In the genomic region with DNA sequence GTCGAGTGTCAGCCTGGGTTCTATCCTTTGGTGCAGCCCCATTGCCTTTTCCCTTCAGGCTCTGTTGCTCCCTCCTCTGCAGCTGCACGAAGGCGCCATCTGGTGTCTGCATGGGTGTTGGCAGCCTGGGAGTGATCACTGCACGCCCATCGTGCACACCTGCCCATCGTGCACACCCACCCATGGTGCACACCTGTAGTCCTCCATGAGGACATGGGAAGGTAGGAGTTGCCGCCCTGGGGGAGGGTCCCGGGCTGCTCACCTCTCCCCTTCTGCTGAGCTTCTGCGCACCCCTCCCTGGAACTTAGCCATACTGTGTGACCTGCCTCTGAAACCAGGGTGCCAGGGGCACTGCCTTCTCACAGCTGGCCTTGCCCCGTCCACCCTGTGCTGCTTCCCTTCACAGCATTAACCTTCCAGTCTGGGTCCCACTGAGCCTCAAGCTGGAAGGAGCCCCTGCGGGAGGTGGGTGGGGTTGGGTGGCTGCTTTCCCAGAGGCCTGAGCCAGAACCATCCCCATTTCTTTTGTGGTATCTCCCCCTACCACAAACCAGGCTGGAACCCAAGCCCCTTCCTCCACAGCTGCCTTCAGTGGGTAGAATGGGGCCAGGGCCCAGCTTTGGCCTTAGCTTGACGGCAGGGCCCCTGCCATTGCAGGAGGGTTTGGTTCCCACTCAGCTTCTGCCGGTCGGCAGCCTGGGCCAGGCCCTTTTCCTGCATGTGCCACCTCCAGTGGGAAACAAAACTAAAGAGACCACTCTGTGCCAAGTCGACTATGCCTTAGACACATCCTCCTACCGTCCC, we compare ENCODE assay signal across 8 cellular contexts. TPM values are rescaled to one million over a fixed set of nuclear protein-coding genes. Genes with fewer than 3 reads are reported as not detected.
A peak's percentile ranks its signal among the peaks of the same experiment; 100 is the strongest.
DNase-seq lines count a peak whose midpoint lies in the region; ATAC-seq and TF ChIP-seq lines count a peak whose summit lies in the region.

No MANE protein-coding gene starts in this region.

- no peaks in the 10 kb centered on the region for H3K9me3 ChIP-seq in CD8-positive, alpha-beta memory T cell (ENCODE audit: low read length)
- H3K9me3 ChIP-seq in HAP-1, result no peaks in the 10 kb centered on the region
- no peaks in the 10 kb centered on the region for H3K9me3 ChIP-seq in mesenchymal stem cell (ENCODE audit: control insufficient read depth, low read length)

- H3K4ac ChIP-seq in mesenchymal stem cell (ENCODE audit: low read depth in 1 of 2, low read length in 2 of 2), result no peak overlapping the region

- H2AK5ac ChIP-seq in mesenchymal stem cell (ENCODE audit: low read length, severe bottlenecking), result no peak overlapping the region

- H3K9me3 Mint-ChIP-seq in CD8-positive, alpha-beta memory T cell, result no peaks in the 10 kb centered on the region

- H3K27me3 Mint-ChIP-seq in CD8-positive, alpha-beta memory T cell, result no peaks in the 10 kb centered on the region

- H3K27ac ChIP-seq in CD8-positive, alpha-beta memory T cell (ENCODE audit: low read depth, low read length), result no peak overlapping the region
- H3K27ac ChIP-seq in coronary artery, result no peak overlapping the region
- H3K27ac ChIP-seq in mesenchymal stem cell (ENCODE audit: low read length, poor library complexity, severe bottlenecking), result no peak overlapping the region

- peak overlapping the region in 4 of 8 donors; percentile 7 to 79 (median 62) for H3K27ac Mint-ChIP-seq in CD8-positive, alpha-beta memory T cell

- peaks cover 16% of the 10 kb centered on the region for H3K36me3 ChIP-seq in CD8-positive, alpha-beta memory T cell (ENCODE audit: insufficient read depth, low read length)
- H3K36me3 ChIP-seq in HAP-1 (replicated peaks), result peaks cover 23% of the 10 kb centered on the region
- peaks cover 51 to 68% of the 10 kb centered on the region in 2 experiments for H3K36me3 ChIP-seq in mesenchymal stem cell (ENCODE audit: control insufficient read depth in 1 of 2, insufficient read depth in 2 of 2, low read depth in 1 of 2, low read length in 2 of 2)

- peaks cover 0 to 59% (median 1%) of the 10 kb centered on the region in 3 donors for H3K36me3 Mint-ChIP-seq in CD8-positive, alpha-beta memory T cell

- peak overlapping the region; percentile 56 for H4K8ac ChIP-seq in mesenchymal stem cell (ENCODE audit: low read length)

- no peak overlapping the region for H3K18ac ChIP-seq in mesenchymal stem cell (ENCODE audit: low read depth in 1 of 2, low read length in 2 of 2)

- H3K9ac ChIP-seq in mesenchymal stem cell (ENCODE audit: low read length), result no peak overlapping the region

- H3K4me3 Mint-ChIP-seq in CD8-positive, alpha-beta memory T cell, result no peak overlapping the region

- WGBS in mesenchymal stem cell, result 47% methylated on average over 15 of the region's 16 CpGs

- peaks cover 37% of the 10 kb centered on the region for H3K79me1 ChIP-seq in mesenchymal stem cell (replicated peaks; ENCODE audit: low read length, poor library complexity, severe bottlenecking)

- H3K4me3 ChIP-seq in CD8-positive, alpha-beta memory T cell (ENCODE audit: low read length), result no peak overlapping the region
- H3K4me3 ChIP-seq in HAP-1 (no peak overlapping the region), coronary artery (no peak overlapping the region), mesenchymal stem cell (ENCODE audit: insufficient read depth in 1 of 2, low read depth in 1 of 2, low read length in 2 of 2) (no peak overlapping the region)

- peak; percentile 59 to 81 (median 60) for DNase-seq in CD8-positive, alpha-beta memory T cell
- DNase-seq in HAP-1 (ENCODE audit: low spot score in 2 of 2), result peak; percentile 66 to 85
- peak; percentile 47 for DNase-seq in NCI-H510A treated with DMSO at 0.1 percent for 48 hours (lab: John Stamatoyannopoulos, UW)
- DNase-seq in activated CD4-positive, alpha-beta T cell treated with anti-CD3 and anti-CD28 coated beads, Interleukin-2, amount 50 U/mL, for 24 hours (ENCODE audit: low read depth in 1 of 2, low spot score in 1 of 2), result peak; percentile 53 to 78
- no peak for DNase-seq in coronary artery (ENCODE audit: low spot score)
- DNase-seq in mesenchymal stem cell, result peak; percentile 65
- peak; percentile 48 for DNase-seq in stimulated activated CD8-positive, alpha-beta memory T cell treated with anti-CD3 and anti-CD28 coated beads, Interleukin-2, amount 100 ng/mL, for 1 hour (ENCODE audit: low read depth in 2 of 2)

- POLR2A ChIA-PET in CD8-positive, alpha-beta memory T cell (lab: Charles Lee), result no interaction called here

- no peak overlapping the region for H2BK15ac ChIP-seq in mesenchymal stem cell (ENCODE audit: low read depth, poor library complexity, severe bottlenecking)

- peak; percentile 80 for TF ChIP-seq CTCF in coronary artery (IDR thresholded peaks at IDR 0.05)

- no peak overlapping the region for H3K4me2 ChIP-seq in mesenchymal stem cell (ENCODE audit: low read length, poor library complexity, severe bottlenecking)

- CTCF ChIA-PET in CD8-positive, alpha-beta memory T cell (lab: Charles Lee), result interaction anchor here (1.0 to 3.3 kb wide), 8 partner anchors 9 to 408 kb away, joined by 3 to 21 read pairs (median 10); a partner anchor contains a TSS

- no peak overlapping the region for H3K23ac ChIP-seq in mesenchymal stem cell (ENCODE audit: low read length in 2 of 2)

- H3K4me1 ChIP-seq in CD8-positive, alpha-beta memory T cell (ENCODE audit: insufficient read depth, low read length), result no peaks in the 10 kb centered on the region
- H3K4me1 ChIP-seq in HAP-1 (no peaks in the 10 kb centered on the region), mesenchymal stem cell (ENCODE audit: control insufficient read depth, insufficient read depth, low read depth, low read length) (peaks cover 15% of the 10 kb centered on the region)

- H3K27me3 ChIP-seq in CD8-positive, alpha-beta memory T cell (ENCODE audit: insufficient read depth, low read length, poor library complexity, severe bottlenecking), result no peaks in the 10 kb centered on the region
- H3K27me3 ChIP-seq in HAP-1 (ENCODE audit: low read depth), result no peaks in the 10 kb centered on the region
- no peaks in the 10 kb centered on the region for H3K27me3 ChIP-seq in mesenchymal stem cell (ENCODE audit: control insufficient read depth in 1 of 2, insufficient read depth in 1 of 2, low read length in 2 of 2)

- no peak overlapping the region for H4K91ac ChIP-seq in mesenchymal stem cell (ENCODE audit: low read length)

- peaks cover 0 to 21% (median 4%) of the 10 kb centered on the region in 3 donors for H3K4me1 Mint-ChIP-seq in CD8-positive, alpha-beta memory T cell

- H2AFZ ChIP-seq in mesenchymal stem cell (ENCODE audit: low read depth, low read length), result no peak overlapping the region

- no peak overlapping the region for H2BK5ac ChIP-seq in mesenchymal stem cell (ENCODE audit: low read depth, low read length, poor library complexity, severe bottlenecking)

- H2BK12ac ChIP-seq in mesenchymal stem cell (ENCODE audit: low read length in 2 of 2), result peak overlapping the region in 1 of 2 experiments; percentile 11

- in situ Hi-C loops in HAP-1 (cut with MboI; ENCODE audit: low sequenced_read_pairs), result loop anchor here (5.0 kb wide), 1 partner anchor 261 kb away; a partner anchor contains a TSS

- no peak for ATAC-seq in HG03378 (IDR thresholded peaks at IDR 0.05; ENCODE audit: unreplicated experiment)

- H3K14ac ChIP-seq in mesenchymal stem cell (ENCODE audit: low read length in 2 of 2), result no peak overlapping the region

- no peak overlapping the region for H2BK120ac ChIP-seq in mesenchymal stem cell (ENCODE audit: low read depth, low read length)

RNA-seq across cellular contexts. Expression of a gene that starts 2.9 kb away (rescaled TPM):
- 1 to 10 TPM; 4.1 to 4.9 TPM for total RNA-seq in CD8-positive, alpha-beta memory T cell
- 1.5 TPM for polyA plus RNA-seq in CD8-positive, alpha-beta memory T cell
- 0.43 TPM for polyA plus RNA-seq in mesenchymal stem cell (2013, experiment 1 of 2)
- polyA plus RNA-seq in mesenchymal stem cell (2013, experiment 2 of 2), result 0.38 TPM

RNA-seq across cellular contexts. Expression of a gene that starts 7.9 kb away (rescaled TPM):
- total RNA-seq in CD8-positive, alpha-beta memory T cell, result 100 to 1,000 TPM; 176 to 189 TPM
- 518 TPM for polyA plus RNA-seq in CD8-positive, alpha-beta memory T cell
- polyA plus RNA-seq in mesenchymal stem cell (2013, experiment 1 of 2), result 102 TPM
- 104 TPM for polyA plus RNA-seq in mesenchymal stem cell (2013, experiment 2 of 2)

RNA-seq across cellular contexts. Expression of a gene that starts 15.2 kb away (rescaled TPM):
- total RNA-seq in CD8-positive, alpha-beta memory T cell, result 10 to 100 TPM; 12.7 to 12.8 TPM
- 0.74 TPM for polyA plus RNA-seq in CD8-positive, alpha-beta memory T cell
- polyA plus RNA-seq in mesenchymal stem cell (2013, experiment 1 of 2), result 11.5 TPM
- 10.8 TPM for polyA plus RNA-seq in mesenchymal stem cell (2013, experiment 2 of 2)

RNA-seq across cellular contexts. Expression of a gene that starts 35.7 kb away (rescaled TPM):
- 10 to 100 TPM; 13.6 to 14.5 TPM for total RNA-seq in CD8-positive, alpha-beta memory T cell
- polyA plus RNA-seq in CD8-positive, alpha-beta memory T cell, result 27.0 TPM
- 17.8 TPM for polyA plus RNA-seq in mesenchymal stem cell (2013, experiment 1 of 2)
- 21.8 TPM for polyA plus RNA-seq in mesenchymal stem cell (2013, experiment 2 of 2)

RNA-seq across cellular contexts. Expression of a gene that starts 39.7 kb away (rescaled TPM):
- 10 to 100 TPM; 30.6 to 34.1 TPM for total RNA-seq in CD8-positive, alpha-beta memory T cell
- polyA plus RNA-seq in CD8-positive, alpha-beta memory T cell, result 5.1 TPM
- 43.9 TPM for polyA plus RNA-seq in mesenchymal stem cell (2013, experiment 1 of 2)
- 45.1 TPM for polyA plus RNA-seq in mesenchymal stem cell (2013, experiment 2 of 2)
